9 cellular contexts compared by ENCODE assay signal in the genomic region with DNA sequence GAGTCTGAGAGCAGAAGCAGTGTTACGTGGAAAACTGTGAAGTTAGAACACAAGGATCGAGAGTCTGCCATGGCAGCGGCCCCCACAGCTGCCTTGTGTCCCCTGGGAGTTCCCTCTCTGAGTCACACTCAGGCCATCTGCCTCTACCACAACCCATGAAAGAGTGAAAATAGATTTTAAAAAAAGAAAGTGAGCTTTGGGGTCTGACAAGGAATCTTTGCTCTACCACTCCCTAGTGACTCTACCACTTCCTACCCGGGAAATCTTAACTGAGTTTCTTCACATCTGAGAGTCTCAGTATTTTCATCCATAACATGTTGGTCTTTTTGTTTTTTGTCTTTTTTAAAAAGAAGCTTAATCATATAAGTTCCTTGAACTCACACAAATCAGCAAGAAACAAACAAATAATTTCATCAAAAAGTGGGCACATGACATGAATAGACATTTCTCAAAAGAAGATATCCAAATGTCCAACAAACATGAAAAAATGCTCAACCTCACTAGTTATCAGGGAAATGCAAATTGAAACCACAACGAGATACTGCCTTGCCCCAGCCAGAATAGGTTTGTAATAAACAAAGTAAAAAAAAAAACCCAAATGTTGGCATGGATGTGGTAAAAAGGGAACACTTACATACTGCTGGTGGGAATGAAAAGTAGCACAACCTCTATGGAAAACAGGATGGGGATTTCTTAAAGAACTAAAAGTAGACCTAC. TPM values are rescaled to one million over a fixed set of nuclear protein-coding genes. Genes with fewer than 3 reads are reported as not detected.
A peak's percentile ranks its signal among the peaks of the same experiment; 100 is the strongest.
DNase-seq lines count a peak whose midpoint lies in the region; ATAC-seq and TF ChIP-seq lines count a peak whose summit lies in the region.
"Had no signal": no experiment of that assay in that cellular context is flagged by ENCODE, and none has a peak within 500 bp of the region (broad histone marks: within the 10 kb centered on the region; RNA-seq: fewer than 3 reads in every experiment).

No MANE protein-coding gene starts in this region.

- H3K27ac ChIP-seq in epithelial cell of prostate (peak overlapping the region; percentile 94), uterus (peak overlapping the region in 1 of 2 donors; percentile 1)
- H3K27ac ChIP-seq: right lobe of liver had no signal

- H3K4me3 Mint-ChIP-seq in Calu3 (ENCODE audit: low read depth, unreplicated experiment) = no peak overlapping the region

- DNase-seq in EL (peak; percentile 3), epithelial cell of prostate (ENCODE audit: low read depth, low spot score) (no peak), uterus (peak; percentile 18 to 23), Calu3 (no peak), retina (no peak), HEK293T (ENCODE audit: extremely low spot score) (no peak)
- DNase-seq: right lobe of liver had no signal

- TF ChIP-seq CTCF in uterus (IDR thresholded peaks at IDR 0.05) = no peak
- TF ChIP-seq CTCF in Calu3 (IDR thresholded peaks at IDR 0.05; ENCODE audit: unreplicated experiment) = no peak

- H3K27ac Mint-ChIP-seq in Calu3 (ENCODE audit: unreplicated experiment) = no peak overlapping the region

- no peaks in the 10 kb centered on the region for H3K9me3 ChIP-seq in uterus
- H3K9me3 ChIP-seq: right lobe of liver had no signal

- no peaks in the 10 kb centered on the region for H3K9me3 Mint-ChIP-seq in Calu3 (ENCODE audit: low read depth, unreplicated experiment)

- intact Hi-C loops in uterus (cut with DNase I; ENCODE audit: low total_unique reads) (no loop called here), Calu3 (cut with micrococcal nuclease; ENCODE audit: unreplicated experiment) (no loop called here)

- CTCF ChIA-PET in Calu3 (lab: Charles Lee) (interaction anchor here (0.7 kb wide), 1 partner anchor 52 kb away, joined by 3 read pairs; no protein-coding TSS in a partner anchor), HEK293T (lab: Yijun Ruan, JAX) (no interaction called here)

- H3K27me3 ChIP-seq in uterus = no peaks in the 10 kb centered on the region
- H3K27me3 ChIP-seq: right lobe of liver had no signal

- H3K4me1 Mint-ChIP-seq in Calu3 (ENCODE audit: low read depth, unreplicated experiment) = no peaks in the 10 kb centered on the region

- no peaks in the 10 kb centered on the region for H3K36me3 Mint-ChIP-seq in Calu3 (ENCODE audit: insufficient read depth, unreplicated experiment)

- H3K4me1 ChIP-seq in uterus = no peaks in the 10 kb centered on the region
- H3K4me1 ChIP-seq: right lobe of liver had no signal

- peaks cover 18% of the 10 kb centered on the region for H3K27me3 Mint-ChIP-seq in Calu3 (ENCODE audit: unreplicated experiment)

- no peak for TF ChIP-seq POLR2A in uterus (IDR thresholded peaks at IDR 0.05)

- POLR2A ChIA-PET in HEK293T (lab: Yijun Ruan, JAX) = no interaction called here

- ATAC-seq in GM21423 (IDR thresholded peaks at IDR 0.05; ENCODE audit: unreplicated experiment) (peak; percentile 89), HG03571 (IDR thresholded peaks at IDR 0.05; ENCODE audit: unreplicated experiment) (peak; percentile 90)

- no peak overlapping the region for H3K4me3 ChIP-seq in uterus
- H3K4me3 ChIP-seq: right lobe of liver had no signal

- no peaks in the 10 kb centered on the region for H3K36me3 ChIP-seq in uterus
- H3K36me3 ChIP-seq: right lobe of liver had no signal

- BruUV-seq in Calu3 (replicated peaks; lab: Mats Ljungman, UMichigan) = no TSS peak

TF ChIP-seq in HEK293T, 16 proteins besides CTCF, POLR2A, EP300 and RAD21:
- TF ChIP-seq SUZ12 (IDR thresholded peaks at IDR 0.05) (no peak), FOXM1 (IDR thresholded peaks at IDR 0.05; ENCODE audit: borderline replicate concordance) (no peak), CTBP1 (IDR thresholded peaks at IDR 0.05; ENCODE audit: borderline replicate concordance) (no peak), TARDBP (IDR thresholded peaks at IDR 0.05) (no peak), NFRKB (IDR thresholded peaks at IDR 0.05) (no peak), HDGF (IDR thresholded peaks at IDR 0.05; ENCODE audit: borderline replicate concordance) (no peak), ZNF384 (IDR thresholded peaks at IDR 0.05) (no peak), ELF4 (IDR thresholded peaks at IDR 0.05) (no peak), LEF1 (IDR thresholded peaks at IDR 0.05; ENCODE audit: borderline replicate concordance) (no peak), BHLHE40 (IDR thresholded peaks at IDR 0.05; ENCODE audit: borderline replicate concordance) (no peak), FOXA1 (IDR thresholded peaks at IDR 0.05) (no peak), FOXK2 (IDR thresholded peaks at IDR 0.05) (no peak), SP1 (IDR thresholded peaks at IDR 0.05) (no peak), ARNT (IDR thresholded peaks at IDR 0.05) (no peak), L3MBTL2 (conservative IDR thresholded peaks at IDR 0.05) (no peak)
- TF ChIP-seq, protein P1, sequence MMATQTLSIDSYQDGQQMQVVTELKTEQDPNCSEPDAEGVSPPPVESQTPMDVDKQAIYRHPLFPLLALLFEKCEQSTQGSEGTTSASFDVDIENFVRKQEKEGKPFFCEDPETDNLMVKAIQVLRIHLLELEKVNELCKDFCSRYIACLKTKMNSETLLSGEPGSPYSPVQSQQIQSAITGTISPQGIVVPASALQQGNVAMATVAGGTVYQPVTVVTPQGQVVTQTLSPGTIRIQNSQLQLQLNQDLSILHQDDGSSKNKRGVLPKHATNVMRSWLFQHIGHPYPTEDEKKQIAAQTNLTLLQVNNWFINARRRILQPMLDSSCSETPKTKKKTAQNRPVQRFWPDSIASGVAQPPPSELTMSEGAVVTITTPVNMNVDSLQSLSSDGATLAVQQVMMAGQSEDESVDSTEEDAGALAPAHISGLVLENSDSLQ (IDR thresholded peaks at IDR 0.05) = no peak

RNA-seq across cellular contexts. Expression of gene MSGN1, which starts 2.4 kb away (rescaled TPM):
- total RNA-seq in uterus (not detected), Calu3 (2022) (not detected in 2 replicates)
- total RNA-seq: right lobe of liver had no signal

RNA-seq across cellular contexts. Expression of gene GEN1, which starts 60.0 kb away (rescaled TPM):
- total RNA-seq in uterus = 10 to 100 TPM in 1 of 4 donors, 1 to 10 TPM in 3; 4.7 to 21.6 (median 6.6) TPM
- total RNA-seq in Calu3 (2022) = 29.6 and 34.8 TPM in 2 replicates

Comparison
In these comparisons a context has a peak if more than half of its experiments do, and no peak if none do; other contexts are left out.
1. DNase-seq: peak in EL (single experiment) and uterus (2 of 2); none in epithelial cell of prostate (single experiment), Calu3 (single experiment), retina (single experiment) and HEK293T (single experiment).